In genomic region chr16:4288148-4288921, GRCh38 we compare ENCODE assay signal across 9 cellular contexts. TPM values are rescaled to one million over a fixed set of nuclear protein-coding genes. Genes with fewer than 3 reads are reported as not detected.
DNase-seq lines count a peak whose midpoint lies in the region; ATAC-seq, FAIRE-seq and TF ChIP-seq lines count a peak whose summit lies in the region.
"Had no signal": no experiment of that assay in that cellular context is flagged by ENCODE, and none has a peak within 500 bp of the region (broad histone marks: within the 10 kb centered on the region; RNA-seq: fewer than 3 reads in every experiment).

No MANE protein-coding gene starts in this region.

- no peak overlapping the region for H3K27ac Mint-ChIP-seq in CD4-positive, alpha-beta T cell

- in situ Hi-C loops in T47D (cut with HindIII; ENCODE audit: low pct_unique_long_range_greater_than_20kb, low sequenced_read_pairs): no loop called here

- no peak overlapping the region for H3K9ac ChIP-seq in kidney (ENCODE audit: low read length in 2 of 2)

- H3K9me3 Mint-ChIP-seq in CD4-positive, alpha-beta T cell: no peaks in the 10 kb centered on the region

- POLR2A ChIA-PET in CD4-positive, alpha-beta T cell (lab: Charles Lee): interaction anchor here (0.8 kb wide), 1 partner anchor 42 kb away, joined by 4 read pairs; no protein-coding TSS in a partner anchor

- intact Hi-C loops in CD4-positive, alpha-beta T cell (cut with DNase I, micrococcal nuclease): loop anchor here (1.0 to 10.0 kb wide), 4 partner anchors 12 to 296 kb away; no protein-coding TSS in a partner anchor
- intact Hi-C loops in kidney (cut with DNase I): loop anchor here (10.0 kb wide), 1 partner anchor 116 kb away; no protein-coding TSS in a partner anchor

- no peak for FAIRE-seq in kidney (lab: Jason Lieb, UNC)
- FAIRE-seq: TTC549 had no signal

- peaks cover 0 to 11% of the 10 kb centered on the region in 2 donors for H3K4me1 ChIP-seq in kidney (ENCODE audit: control insufficient read depth in 1 of 2, insufficient read depth in 1 of 2, low read depth in 1 of 2, low read length in 2 of 2)

- H3K36me3 ChIP-seq in MG63: no peaks in the 10 kb centered on the region
- H3K36me3 ChIP-seq in WERI-Rb-1: no peaks in the 10 kb centered on the region
- no peaks in the 10 kb centered on the region for H3K36me3 ChIP-seq in kidney (ENCODE audit: control insufficient read depth in 1 of 2, insufficient read depth in 2 of 2, low read length in 2 of 2)

- no peak overlapping the region for H3K4me3 Mint-ChIP-seq in CD4-positive, alpha-beta T cell

- peaks cover 12% of the 10 kb centered on the region for H3K27me3 Mint-ChIP-seq in CD4-positive, alpha-beta T cell

- no peaks in the 10 kb centered on the region for H3K4me1 Mint-ChIP-seq in CD4-positive, alpha-beta T cell (ENCODE audit: low read depth)

- peak; percentile 97 for ATAC-seq in CD4-positive, alpha-beta T cell (ENCODE audit: poor library complexity)
- ATAC-seq in GM19452 (IDR thresholded peaks at IDR 0.05; ENCODE audit: unreplicated experiment): peak; percentile 76
- ATAC-seq in HG03045 (IDR thresholded peaks at IDR 0.05; ENCODE audit: unreplicated experiment): no peak

- no peaks in the 10 kb centered on the region for H3K27me3 ChIP-seq in CD4-positive, alpha-beta T cell (ENCODE audit: control insufficient read depth, insufficient read depth, low read length)
- H3K27me3 ChIP-seq in MG63: no peaks in the 10 kb centered on the region
- no peaks in the 10 kb centered on the region for H3K27me3 ChIP-seq in WERI-Rb-1 (ENCODE audit: insufficient read depth, low read depth, severe bottlenecking)

- no peaks in the 10 kb centered on the region for H3K9me3 ChIP-seq in CD4-positive, alpha-beta T cell (ENCODE audit: control insufficient read depth, low read length)
- H3K9me3 ChIP-seq in MG63: no peaks in the 10 kb centered on the region
- no peaks in the 10 kb centered on the region for H3K9me3 ChIP-seq in WERI-Rb-1 (ENCODE audit: severe bottlenecking)
- H3K9me3 ChIP-seq in kidney (ENCODE audit: control insufficient read depth in 1 of 2, low read length in 2 of 2): no peaks in the 10 kb centered on the region

- CTCF ChIA-PET in CD4-positive, alpha-beta T cell (lab: Charles Lee): interaction anchor here (0.7 to 2.0 kb wide), 10 partner anchors 10 to 241 kb away, joined by 3 to 20 read pairs (median 4); no protein-coding TSS in a partner anchor

- DNase-seq in CD4-positive, alpha-beta T cell: peak; percentile 75 to 88 (median 80)
- DNase-seq in MG63 (peak; percentile 74), WERI-Rb-1 (peak; percentile 83), T47D (ENCODE audit: low read depth in 1 of 2, low spot score in 1 of 2) (peak; percentile 75 to 83), kidney (peak; percentile 89)
- DNase-seq in stimulated activated CD4-positive, alpha-beta T cell treated with anti-CD3 and anti-CD28 coated beads, Interleukin-4, amount 100 ng/mL, for 1 hour: peak; percentile 82

- no peak overlapping the region for H3K27ac ChIP-seq in CD4-positive, alpha-beta T cell (ENCODE audit: low read depth, low read length)
- H3K27ac ChIP-seq in WERI-Rb-1: no peak overlapping the region
- H3K27ac ChIP-seq in kidney (ENCODE audit: low read depth in 2 of 2, low read length in 2 of 2): no peak overlapping the region

- peak; percentile 99 for TF ChIP-seq CTCF in CD4-positive, alpha-beta T cell (IDR thresholded peaks at IDR 0.05)
- peak; percentile 97 for TF ChIP-seq CTCF in WERI-Rb-1 (IDR thresholded peaks at IDR 0.05; ENCODE audit: low read depth, low read length)
- peak; percentile 80 for TF ChIP-seq CTCF in kidney (IDR thresholded peaks at IDR 0.05; ENCODE audit: borderline replicate concordance, extremely low read depth, insufficient read depth)

- no peak overlapping the region for H3K4me3 ChIP-seq in MG63
- H3K4me3 ChIP-seq in WERI-Rb-1 (ENCODE audit: low read depth, low read length): no peak overlapping the region
- H3K4me3 ChIP-seq in kidney (ENCODE audit: low read length in 2 of 2): peak overlapping the region in 1 of 2 donors; percentile 5

- H3K36me3 Mint-ChIP-seq in CD4-positive, alpha-beta T cell (ENCODE audit: low read depth): no peaks in the 10 kb centered on the region

RNA-seq across cellular contexts. Expression of gene TFAP4, which starts 15.5 kb away (rescaled TPM):
- 10 to 100 TPM in 1 of 2 experiments, 1 to 10 TPM in 1; 8.6 to 10.8 TPM for total RNA-seq in CD4-positive, alpha-beta T cell
- total RNA-seq in MG63 (2014; rRNA removed; shearing (Covaris generic); ENCODE audit: low replicate concordance): 28.5 and 42.2 TPM in 2 replicates
- 11.9 TPM for total RNA-seq in kidney
- 3.2 TPM for polyA plus RNA-seq in kidney (ENCODE audit: insufficient read depth, low read depth, low replicate concordance)

RNA-seq across cellular contexts. Expression of gene GLIS2, which starts 27.5 kb away (rescaled TPM):
- total RNA-seq in CD4-positive, alpha-beta T cell: not detected
- total RNA-seq in MG63 (2014; rRNA removed; shearing (Covaris generic); ENCODE audit: low replicate concordance): 0.22 and 2.1 TPM in 2 replicates
- total RNA-seq in kidney: 68.7 TPM
- 35.6 TPM for polyA plus RNA-seq in kidney (ENCODE audit: insufficient read depth, low read depth, low replicate concordance)

RNA-seq across cellular contexts. Expression of gene SRL, which starts 46.5 kb away (rescaled TPM):
- total RNA-seq in CD4-positive, alpha-beta T cell: not detected
- 0.03 TPM in 1 of 2 replicates, not detected in the other for total RNA-seq in MG63 (2014; rRNA removed; shearing (Covaris generic); ENCODE audit: low replicate concordance)
- total RNA-seq in kidney: 3.3 TPM
- polyA plus RNA-seq in kidney (ENCODE audit: insufficient read depth, low read depth, low replicate concordance): 2.6 TPM

Comparison
In these comparisons a context has a peak if more than half of its experiments do, and no peak if none do; other contexts are left out.
1. RNA of gene GLIS2, which starts 27.5 kb away (total RNA-seq): 68.7 TPM in kidney (single experiment); 0.22 to 2.1 TPM in MG63 and not detected in CD4-positive, alpha-beta T cell; every median in the first group is over 10 times any median in the second.
2. Peak in every context shown above with its lines, with median percentiles within 50 percentile points of each other: DNase-seq and CTCF ChIP-seq.